19 cellular contexts compared by ENCODE assay signal in the genomic region with DNA sequence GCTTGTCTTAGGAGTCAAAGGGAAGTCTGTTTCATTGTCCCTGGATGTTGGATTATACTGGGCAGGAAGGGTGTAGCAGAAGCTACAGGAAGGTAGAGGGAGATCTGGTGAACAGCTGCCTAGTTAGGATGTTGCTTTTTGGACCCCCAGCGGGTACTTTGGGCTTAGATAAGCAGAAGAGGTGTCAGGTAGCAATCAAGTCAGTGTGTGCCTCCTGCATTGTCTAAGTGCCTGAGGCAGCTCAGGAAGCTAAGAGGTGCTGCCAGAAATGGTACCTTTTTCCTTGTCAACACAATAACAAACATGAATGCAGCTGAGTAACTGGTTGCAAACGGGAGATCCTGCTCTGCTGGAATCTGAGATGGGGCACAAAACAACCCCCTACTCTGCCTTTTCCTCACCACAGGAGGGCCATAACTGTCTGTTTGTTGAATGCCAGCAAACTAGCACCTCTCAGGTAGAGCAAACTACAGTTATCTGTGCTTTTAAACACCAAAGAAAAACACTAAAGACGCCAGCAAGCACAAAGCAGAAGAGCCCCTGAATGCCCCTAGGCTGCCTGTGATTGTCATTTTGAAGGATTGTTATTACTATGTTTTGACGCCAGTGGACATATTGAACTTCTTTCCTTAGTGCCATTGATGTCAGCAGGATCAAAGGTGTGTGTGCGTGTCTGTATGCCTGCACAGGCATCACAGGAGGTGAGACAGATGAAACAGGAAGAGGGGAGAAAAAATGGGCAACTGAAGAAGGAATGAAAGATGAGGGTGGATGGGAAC.
DNase-seq lines count a peak whose midpoint lies in the region; ATAC-seq, FAIRE-seq and TF ChIP-seq lines count a peak whose summit lies in the region.
"Had no signal": no experiment of that assay in that cellular context is flagged by ENCODE, and none has a peak within 500 bp of the region (broad histone marks: within the 10 kb centered on the region; RNA-seq: fewer than 3 reads in every experiment).

No MANE protein-coding gene starts in this region.

- H3K4me3 Mint-ChIP-seq in endothelial cell (ENCODE audit: unreplicated experiment) (peak overlapping the region; percentile 11), type B pancreatic cell (peak overlapping the region; percentile 10)
- H3K4me3 Mint-ChIP-seq: HFFc6, T-helper 17 cell had no signal

- no peak for FAIRE-seq in small intestine (lab: Jason Lieb, UNC)
- FAIRE-seq: GM18507 had no signal

- peaks cover 30% of the 10 kb centered on the region for H3K36me3 Mint-ChIP-seq in endothelial cell (ENCODE audit: low read depth, unreplicated experiment)
- H3K36me3 Mint-ChIP-seq in type B pancreatic cell = peaks cover 15% of the 10 kb centered on the region

- H3K4me1 ChIP-seq in small intestine (ENCODE audit: control insufficient read depth in 2 of 2, insufficient read depth in 1 of 2, low read depth in 1 of 2, low read length in 1 of 2) = no peaks in the 10 kb centered on the region
- H3K4me1 ChIP-seq: BLaER1 treated with 17β-estradiol and CSF1 and Interleukin-3, amounts not matched to agents 10 nM and 100 nM had no signal

- WGBS in small intestine, 3 donors = 64 to 71% (median 68%) methylated on average over 5 of the region's 5 CpGs

- H3K27me3 ChIP-seq in small intestine (ENCODE audit: control insufficient read depth in 2 of 2, insufficient read depth in 2 of 2, low read length in 2 of 2) = no peaks in the 10 kb centered on the region
- H3K27me3 ChIP-seq: BLaER1 treated with 17β-estradiol and CSF1 and Interleukin-3, amounts not matched to agents 10 nM and 100 nM had no signal

- TF ChIP-seq CTCF in endothelial cell (IDR thresholded peaks at IDR 0.05; ENCODE audit: unreplicated experiment) = no peak
- TF ChIP-seq CTCF in type B pancreatic cell (conservative IDR thresholded peaks at IDR 0.05) = no peak

- no peaks in the 10 kb centered on the region for H3K36me3 ChIP-seq in small intestine (ENCODE audit: control insufficient read depth in 2 of 2, insufficient read depth in 2 of 2, low read length in 2 of 2)
- H3K36me3 ChIP-seq: BLaER1 treated with 17β-estradiol and CSF1 and Interleukin-3, amounts not matched to agents 10 nM and 100 nM had no signal

- H3K4me1 Mint-ChIP-seq in endothelial cell (ENCODE audit: unreplicated experiment) = peaks cover 35% of the 10 kb centered on the region
- H3K4me1 Mint-ChIP-seq in type B pancreatic cell (ENCODE audit: unreplicated experiment) = peaks cover 17% of the 10 kb centered on the region
- H3K4me1 Mint-ChIP-seq: T-helper 17 cell had no signal

- no peak for ATAC-seq in GM19397 (IDR thresholded peaks at IDR 0.05; ENCODE audit: unreplicated experiment)
- ATAC-seq in GM21360 (IDR thresholded peaks at IDR 0.05; ENCODE audit: unreplicated experiment) = no peak
- ATAC-seq: T-helper 17 cell had no signal

- H3K9me3 Mint-ChIP-seq in endothelial cell (ENCODE audit: unreplicated experiment) = peaks cover 18% of the 10 kb centered on the region
- peaks cover 17% of the 10 kb centered on the region for H3K9me3 Mint-ChIP-seq in type B pancreatic cell
- H3K9me3 Mint-ChIP-seq: HFFc6 had no signal

- no peak overlapping the region for H3K27ac ChIP-seq in small intestine (ENCODE audit: low read depth in 1 of 2, low read length in 1 of 2)
- H3K27ac ChIP-seq: 22Rv1; BLaER1 treated with 17β-estradiol and CSF1 and Interleukin-3, amounts not matched to agents 10 nM and 100 nM; KMS-11 had no signal

- no peak overlapping the region for H3K4me3 ChIP-seq in small intestine (ENCODE audit: low read depth in 1 of 2, low read length in 2 of 2)
- H3K4me3 ChIP-seq: BLaER1 treated with 17β-estradiol and CSF1 and Interleukin-3, amounts not matched to agents 10 nM and 100 nM had no signal

- no peaks in the 10 kb centered on the region for H3K9me3 ChIP-seq in small intestine (ENCODE audit: control insufficient read depth, low read depth)

- DNase-seq in DMS153 (lab: John Stamatoyannopoulos, UW) (peak; percentile 35), DMS153 treated with DMSO at 0.1 percent for 48 hours (lab: John Stamatoyannopoulos, UW; ENCODE audit: unreplicated experiment) (no peak), NCI-H2227 treated with DMSO at 0.1 percent for 48 hours (lab: John Stamatoyannopoulos, UW) (peak; percentile 60), endothelial cell (ENCODE audit: low spot score) (peak; percentile 21), type B pancreatic cell (ENCODE audit: extremely low spot score, unreplicated experiment) (no peak), small intestine (no peak)
- DNase-seq: DMS53, HFFc6, NCI-H1092, NCI-H187 treated with DMSO at 0.1 percent for 48 hours, NCI-H446 treated with DMSO at 0.1 percent for 48 hours, SIG-M5, T-helper 17 cell had no signal

- H3K27me3 Mint-ChIP-seq in endothelial cell (ENCODE audit: unreplicated experiment) (peaks cover 1% of the 10 kb centered on the region), type B pancreatic cell (peaks cover 35% of the 10 kb centered on the region)

- H3K27ac Mint-ChIP-seq in endothelial cell (ENCODE audit: unreplicated experiment) (peak overlapping the region; percentile 85), type B pancreatic cell (peak overlapping the region; percentile 30)
- H3K27ac Mint-ChIP-seq: HFFc6, T-helper 17 cell had no signal

Comparison
In these comparisons a context has a peak if more than half of its experiments do, and no peak if none do; other contexts are left out.
1. DNase-seq: peak in DMS153 (single experiment), NCI-H2227 treated with DMSO at 0.1 percent for 48 hours (single experiment) and endothelial cell (single experiment); none in DMS153 treated with DMSO at 0.1 percent for 48 hours (single experiment), type B pancreatic cell (single experiment) and small intestine (single experiment).